ENCODE assay signal across 23 cellular contexts in the genomic region with DNA sequence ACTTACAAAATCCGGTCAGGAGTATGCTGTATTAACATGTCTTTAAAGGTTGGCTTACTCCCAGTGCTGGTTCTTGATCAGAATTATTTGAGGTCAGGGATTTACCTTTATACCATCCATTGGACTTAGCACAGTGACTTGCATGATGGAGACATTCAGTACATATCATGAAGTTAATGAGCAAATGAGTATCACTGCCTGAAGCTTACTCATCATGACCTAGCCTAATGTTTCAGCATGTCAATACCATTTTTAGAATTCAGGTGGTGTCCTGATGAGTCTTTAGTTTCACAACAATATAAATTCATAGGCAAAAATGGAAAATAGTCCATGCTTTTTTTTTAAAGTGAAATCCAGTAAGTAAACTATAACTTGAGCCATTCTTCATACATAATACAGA.
"Had no signal": no experiment of that assay in that cellular context is flagged by ENCODE, and none has a peak within 500 bp of the region (broad histone marks: within the 10 kb centered on the region; RNA-seq: fewer than 3 reads in every experiment).

No MANE protein-coding gene starts in this region.

- H3K27ac ChIP-seq: PC-9, SK-N-MC had no signal

- H3K27me3 ChIP-seq: MG63 had no signal

- DNase-seq: activated B cell treated with CpG ODN at 0.5 μM for 24 hours; activated CD4-positive, alpha-beta memory T cell treated with anti-CD3 and anti-CD28 coated beads for 36 hours; activated CD4-positive, alpha-beta T cell treated with anti-CD3 and anti-CD28 coated beads for 1 hour; activated CD4-positive, alpha-beta T cell treated with anti-CD3 and anti-CD28 coated beads, Interleukin-2, amount 10 ng/mL, durations not matched to agents 7 days and 5 days; activated gamma-delta T cell treated with Interleukin-2 at 50 U/mL for 16 hours; activated T-cell treated with anti-CD3 and anti-CD28 coated beads, Interleukin-2, amount 50 U/mL, for 72 hours; aorta; KG1; MG63; MV-4-11; NCI-H1092 treated with DMSO at 0.1 percent for 48 hours; NCI-H1417 treated with DMSO at 0.1 percent for 48 hours; NCI-H1694 treated with DMSO at 0.1 percent for 48 hours; NCI-H2029 treated with DMSO at 0.1 percent for 48 hours; NCI-H345; NCI-H510A; NCI-H69; PC-9; T-cell; T-helper 2 cell; T1000 had no signal

- H3K36me3 ChIP-seq: MG63 had no signal

- H3K4me3 ChIP-seq: MG63, PC-9, SK-N-MC had no signal

- H3K9me3 ChIP-seq: MG63 had no signal

- FAIRE-seq: TTC549 had no signal
